ENCODE assay signal across 27 cellular contexts in the genomic region with DNA sequence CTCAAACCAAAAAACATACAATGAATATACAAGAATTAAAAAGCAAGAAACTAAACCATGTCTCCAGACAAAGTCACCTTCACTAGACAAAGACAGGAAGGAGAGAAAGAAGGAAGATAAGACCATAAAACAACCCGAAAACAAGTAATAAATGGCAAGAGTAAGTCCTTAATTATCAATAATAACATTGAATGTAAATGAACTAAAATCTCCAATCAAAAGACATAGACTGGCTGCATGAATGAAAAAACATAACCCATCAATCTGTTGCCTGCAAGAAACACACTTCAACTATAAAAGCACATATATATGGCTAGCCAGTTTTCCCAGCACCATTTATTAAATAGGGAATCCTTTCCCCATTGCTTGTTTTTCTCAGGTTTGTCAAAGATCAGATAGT.
"Had no signal": no experiment of that assay in that cellular context is flagged by ENCODE, and none has a peak within 500 bp of the region (broad histone marks: within the 10 kb centered on the region; RNA-seq: fewer than 3 reads in every experiment).

No MANE protein-coding gene starts in this region.

- H3K27me3 ChIP-seq: colonic mucosa, dorsolateral prefrontal cortex, esophagus muscularis mucosa, esophagus squamous epithelium, foreskin keratinocyte, gastrocnemius medialis, gastroesophageal sphincter, heart left ventricle, heart right ventricle had no signal

- H3K4me3 ChIP-seq: colonic mucosa, coronary artery, dorsolateral prefrontal cortex, esophagus muscularis mucosa, esophagus squamous epithelium, gastrocnemius medialis, gastroesophageal sphincter, heart left ventricle, heart right ventricle had no signal

- H3K9me3 ChIP-seq: colonic mucosa had no signal

- H3K36me3 ChIP-seq: colonic mucosa, esophagus muscularis mucosa, esophagus squamous epithelium, gastrocnemius medialis, gastroesophageal sphincter, heart left ventricle, heart right ventricle had no signal

- ATAC-seq: effector memory CD8-positive, alpha-beta T cell; esophagus mucosa; foreskin keratinocyte; gastrocnemius medialis; gastroesophageal sphincter; heart left ventricle; heart right ventricle had no signal

- DNase-seq: colonic mucosa; cortex of kidney; dermis blood vessel endothelial cell; dorsolateral prefrontal cortex; effector CD4-positive, alpha-beta T cell; effector CD8-positive, alpha-beta T cell; effector memory CD4-positive, alpha-beta T cell; effector memory CD8-positive, alpha-beta T cell; endodermal cell; erythroblast; esophagus squamous epithelium; foreskin fibroblast; foreskin keratinocyte; foreskin melanocyte; gastrocnemius medialis; glutamatergic neuron; head of caudate nucleus; heart left ventricle; heart right ventricle had no signal

- FAIRE-seq: colon, endometrium, frontal cortex had no signal

- H3K4me1 ChIP-seq: colonic mucosa, esophagus muscularis mucosa, esophagus squamous epithelium, foreskin keratinocyte, gastrocnemius medialis, gastroesophageal sphincter, heart left ventricle, heart right ventricle had no signal

- H3K27ac ChIP-seq: colonic mucosa, coronary artery, dorsolateral prefrontal cortex, epithelial cell of prostate, esophagus muscularis mucosa, esophagus squamous epithelium, foreskin keratinocyte, gastrocnemius medialis, gastroesophageal sphincter, heart left ventricle, heart right ventricle had no signal
